ENCODE assay signal across 37 cellular contexts in the genomic region with DNA sequence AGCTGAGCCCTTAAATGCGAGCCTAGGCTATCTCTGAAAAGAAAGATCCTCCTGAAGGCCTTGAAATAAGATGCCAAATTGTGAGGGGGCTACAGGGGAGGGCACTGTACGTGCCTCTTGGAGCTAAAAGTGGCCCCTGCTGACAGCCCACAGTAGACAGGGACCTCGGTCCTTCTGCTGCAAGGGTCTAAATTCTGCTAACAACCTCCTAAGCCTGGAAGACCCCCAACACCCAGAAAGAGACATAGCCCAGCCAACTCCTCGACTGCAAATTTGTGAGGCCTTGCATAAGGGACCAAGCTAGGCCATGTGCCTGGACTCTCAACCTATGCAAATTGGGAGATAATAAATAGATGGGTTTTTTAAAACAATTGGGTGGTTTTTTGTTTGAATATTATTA. TPM values are rescaled to one million over a fixed set of nuclear protein-coding genes. Genes with fewer than 3 reads are reported as not detected.
DNase-seq lines count a peak whose midpoint lies in the region; ATAC-seq and TF ChIP-seq lines count a peak whose summit lies in the region.
"Had no signal": no experiment of that assay in that cellular context is flagged by ENCODE, and none has a peak within 500 bp of the region (broad histone marks: within the 10 kb centered on the region; RNA-seq: fewer than 3 reads in every experiment).

No MANE protein-coding gene starts in this region.

- intact Hi-C loops in natural killer cell (cut with micrococcal nuclease) = no loop called here

- H3K4me3 ChIP-seq in coronary artery (no peak overlapping the region), endodermal cell (ENCODE audit: low read length) (no peak overlapping the region)
- H3K4me3 ChIP-seq: A549; BLaER1; BLaER1 treated with 17β-estradiol and CSF1 and Interleukin-3, amounts not matched to agents 10 nM and 100 nM had no signal

- peaks cover 18 to 19% of the 10 kb centered on the region in 2 donors for H3K27me3 Mint-ChIP-seq in natural killer cell treated with Interleukin-12 subunit alpha and Interleukin-12 subunit beta and Interleukin-15 and Interleukin-18, amount 100 ng/mL, for 72 hours
- H3K27me3 Mint-ChIP-seq in natural killer cell (ENCODE audit: low read depth in 2 of 2) (peaks cover 13 to 24% of the 10 kb centered on the region in 2 donors), endodermal cell (ENCODE audit: insufficient read depth) (peaks cover 5% of the 10 kb centered on the region)

- no peak overlapping the region for H3K27ac ChIP-seq in coronary artery
- no peak overlapping the region for H3K27ac ChIP-seq in endodermal cell (ENCODE audit: low read depth, low read length)
- H3K27ac ChIP-seq: 22Rv1; A549; BLaER1; BLaER1 treated with 17β-estradiol and CSF1 and Interleukin-3, amounts not matched to agents 10 nM and 100 nM; C4-2B had no signal

- no peaks in the 10 kb centered on the region for H3K4me1 Mint-ChIP-seq in natural killer cell treated with Interleukin-12 subunit alpha and Interleukin-12 subunit beta and Interleukin-15 and Interleukin-18, amount 100 ng/mL, for 72 hours (ENCODE audit: low read depth in 2 of 2)
- H3K4me1 Mint-ChIP-seq in natural killer cell (no peaks in the 10 kb centered on the region), endodermal cell (peaks cover 4% of the 10 kb centered on the region)
- peaks cover 10% of the 10 kb centered on the region for H3K4me1 Mint-ChIP-seq in stimulated activated effector memory CD8-positive, alpha-beta T cell treated with anti-CD3 and anti-CD28 coated beads, Interleukin-12 subunit alpha, Interleukin-12 subunit beta, amount 100 ng/mL, for 72 hours
- H3K4me1 Mint-ChIP-seq: B cell; CD14-positive monocyte; CD4-positive, alpha-beta memory T cell; CD4-positive, CD25-positive, alpha-beta regulatory T cell; CD8-positive, alpha-beta memory T cell had no signal

- no peak overlapping the region for H3K27ac Mint-ChIP-seq in natural killer cell treated with Interleukin-12 subunit alpha and Interleukin-12 subunit beta and Interleukin-15 and Interleukin-18, amount 100 ng/mL, for 72 hours
- no peak overlapping the region for H3K27ac Mint-ChIP-seq in natural killer cell
- no peak overlapping the region for H3K27ac Mint-ChIP-seq in endodermal cell
- no peak overlapping the region for H3K27ac Mint-ChIP-seq in stimulated activated effector memory CD8-positive, alpha-beta T cell treated with anti-CD3 and anti-CD28 coated beads, Interleukin-12 subunit alpha, Interleukin-12 subunit beta, amount 100 ng/mL, for 72 hours
- H3K27ac Mint-ChIP-seq: B cell; CD14-positive monocyte; CD4-positive, alpha-beta memory T cell; CD4-positive, alpha-beta T cell; CD4-positive, CD25-positive, alpha-beta regulatory T cell; CD8-positive, alpha-beta memory T cell; CD8-positive, alpha-beta T cell had no signal

- no peak for ATAC-seq in natural killer cell treated with Interleukin-12 subunit alpha and Interleukin-12 subunit beta and Interleukin-15 and Interleukin-18, amount 100 ng/mL, for 72 hours
- ATAC-seq in natural killer cell = no peak
- ATAC-seq in stimulated activated effector memory CD8-positive, alpha-beta T cell treated with anti-CD3 and anti-CD28 coated beads, Interleukin-12 subunit alpha, Interleukin-12 subunit beta, amount 100 ng/mL, for 72 hours = no peak
- ATAC-seq: A549; CD8-positive, alpha-beta T cell had no signal

- H3K36me3 ChIP-seq in endodermal cell (ENCODE audit: control insufficient read depth, insufficient read depth, low read length) = no peaks in the 10 kb centered on the region
- H3K36me3 ChIP-seq: BE2C; BLaER1; BLaER1 treated with 17β-estradiol and CSF1 and Interleukin-3, amounts not matched to agents 10 nM and 100 nM had no signal

- peaks cover 5% of the 10 kb centered on the region for H3K27me3 ChIP-seq in endodermal cell (ENCODE audit: control insufficient read depth, insufficient read depth, low read length, poor library complexity, severe bottlenecking)
- H3K27me3 ChIP-seq: BE2C; BLaER1; BLaER1 treated with 17β-estradiol and CSF1 and Interleukin-3, amounts not matched to agents 10 nM and 100 nM had no signal

- H3K36me3 Mint-ChIP-seq in natural killer cell treated with Interleukin-12 subunit alpha and Interleukin-12 subunit beta and Interleukin-15 and Interleukin-18, amount 100 ng/mL, for 72 hours = no peaks in the 10 kb centered on the region
- no peaks in the 10 kb centered on the region for H3K36me3 Mint-ChIP-seq in natural killer cell
- no peaks in the 10 kb centered on the region for H3K36me3 Mint-ChIP-seq in endodermal cell (ENCODE audit: low read depth)
- H3K36me3 Mint-ChIP-seq in stimulated activated effector memory CD8-positive, alpha-beta T cell treated with anti-CD3 and anti-CD28 coated beads, Interleukin-12 subunit alpha, Interleukin-12 subunit beta, amount 100 ng/mL, for 72 hours = peaks cover 3% of the 10 kb centered on the region
- H3K36me3 Mint-ChIP-seq: CD14-positive monocyte; CD4-positive, alpha-beta memory T cell; CD4-positive, CD25-positive, alpha-beta regulatory T cell; CD8-positive, alpha-beta T cell had no signal

- H3K9me3 ChIP-seq in endodermal cell (ENCODE audit: control insufficient read depth, low read length) = no peaks in the 10 kb centered on the region
- H3K9me3 ChIP-seq: A549, BE2C, Caco-2 had no signal

- H3K4me1 ChIP-seq in endodermal cell (ENCODE audit: control insufficient read depth, insufficient read depth, low read length) = no peaks in the 10 kb centered on the region
- H3K4me1 ChIP-seq: BLaER1, Caco-2 had no signal

- H3K9me3 Mint-ChIP-seq in natural killer cell treated with Interleukin-12 subunit alpha and Interleukin-12 subunit beta and Interleukin-15 and Interleukin-18, amount 100 ng/mL, for 72 hours = peaks cover 2% of the 10 kb centered on the region
- H3K9me3 Mint-ChIP-seq in natural killer cell = peaks cover 0 to 2% of the 10 kb centered on the region in 2 donors
- no peaks in the 10 kb centered on the region for H3K9me3 Mint-ChIP-seq in endodermal cell
- no peaks in the 10 kb centered on the region for H3K9me3 Mint-ChIP-seq in stimulated activated effector memory CD8-positive, alpha-beta T cell treated with anti-CD3 and anti-CD28 coated beads, Interleukin-12 subunit alpha, Interleukin-12 subunit beta, amount 100 ng/mL, for 72 hours
- H3K9me3 Mint-ChIP-seq: CD8-positive, alpha-beta memory T cell; CD8-positive, alpha-beta T cell had no signal

- H3K9ac ChIP-seq in endodermal cell (ENCODE audit: extremely low read depth, low read length, poor library complexity, severe bottlenecking) = no peak overlapping the region
- H3K9ac ChIP-seq: BLaER1; BLaER1 treated with 17β-estradiol and CSF1 and Interleukin-3, amounts not matched to agents 10 nM and 100 nM had no signal

- peak; percentile 47 for DNase-seq in natural killer cell treated with Interleukin-12 subunit alpha and Interleukin-12 subunit beta and Interleukin-15 and Interleukin-18, amount 100 ng/mL, for 72 hours (ENCODE audit: low spot score)
- DNase-seq in natural killer cell = no peak
- peak; percentile 31 for DNase-seq in coronary artery (ENCODE audit: low spot score)
- DNase-seq in endodermal cell = peak; percentile 10
- DNase-seq in islet precursor cell = peak; percentile 18
- no peak for DNase-seq in kidney tubule cell (ENCODE audit: low spot score)
- DNase-seq in stimulated activated naive CD4-positive, alpha-beta T cell (lab: John Stamatoyannopoulos, UW) = no peak
- DNase-seq in stimulated activated effector memory CD8-positive, alpha-beta T cell treated with anti-CD3 and anti-CD28 coated beads, Interleukin-12 subunit alpha, Interleukin-12 subunit beta, amount 100 ng/mL, for 72 hours (ENCODE audit: low spot score in 2 of 2) = no peak
- DNase-seq: 8988T; ACHN; AML-193; BE2C; C1 segment of cervical spinal cord; Caco-2; Calu3; CD4-positive, alpha-beta memory T cell; CD4-positive, alpha-beta T cell; CD4-positive, CD25-positive, alpha-beta regulatory T cell; CD8-positive, alpha-beta memory T cell; CD8-positive, alpha-beta T cell; COR-L47; DMS 273 treated with DMSO at 0.1 percent for 48 hours; DMS153; DMS53; DMS79; DMS79 treated with DMSO at 0.1 percent for 48 hours; DND-41; EL had no signal

- no peak for TF ChIP-seq CTCF in natural killer cell (IDR thresholded peaks at IDR 0.05)
- TF ChIP-seq CTCF in coronary artery (IDR thresholded peaks at IDR 0.05) = no peak
- TF ChIP-seq CTCF in endodermal cell (conservative IDR thresholded peaks at IDR 0.05) = no peak

- 86 to 93% methylated on average over 2 to 4 of the region's 4 CpGs for WGBS in endodermal cell (ENCODE audit: insufficient coverage in 1 of 2, insufficient read length in 1 of 2), 2 experiments

- no peak overlapping the region for H3K4me3 Mint-ChIP-seq in natural killer cell treated with Interleukin-12 subunit alpha and Interleukin-12 subunit beta and Interleukin-15 and Interleukin-18, amount 100 ng/mL, for 72 hours
- H3K4me3 Mint-ChIP-seq in natural killer cell (no peak overlapping the region), endodermal cell (no peak overlapping the region)
- no peak overlapping the region for H3K4me3 Mint-ChIP-seq in stimulated activated effector memory CD8-positive, alpha-beta T cell treated with anti-CD3 and anti-CD28 coated beads, Interleukin-12 subunit alpha, Interleukin-12 subunit beta, amount 100 ng/mL, for 72 hours
- H3K4me3 Mint-ChIP-seq: B cell; CD14-positive monocyte; CD4-positive, alpha-beta memory T cell; CD4-positive, alpha-beta T cell; CD4-positive, CD25-positive, alpha-beta regulatory T cell; CD8-positive, alpha-beta memory T cell; CD8-positive, alpha-beta T cell had no signal

RNA-seq across cellular contexts. Expression of gene UBE2QL1, which starts 54.7 kb away (rescaled TPM):
- not detected for total RNA-seq in natural killer cell treated with Interleukin-12 subunit alpha and Interleukin-12 subunit beta and Interleukin-15 and Interleukin-18, amount 100 ng/mL, for 72 hours
- total RNA-seq in natural killer cell = not detected
- total RNA-seq in endodermal cell = under 1 TPM in 1 of 2 donors, not detected in 1; 0.11 TPM
- polyA plus RNA-seq in endodermal cell (2013, experiment 1 of 2) = 5.6 TPM
- polyA plus RNA-seq in endodermal cell (2013, experiment 2 of 2) = 5.7 TPM
- total RNA-seq: Caco-2; Calu3; CD4-positive, alpha-beta memory T cell; CD4-positive, CD25-positive, alpha-beta regulatory T cell; CD8-positive, alpha-beta memory T cell had no signal
- polyA plus RNA-seq: AG04450; BJ; CD14-positive monocyte; CD4-positive, alpha-beta memory T cell; CD4-positive, CD25-positive, alpha-beta regulatory T cell; CD8-positive, alpha-beta memory T cell had no signal

Comparison
In these comparisons a context has a peak if more than half of its experiments do, and no peak if none do; other contexts are left out.
1. DNase-seq: peak in natural killer cell treated with Interleukin-12 subunit alpha and Interleukin-12 subunit beta and Interleukin-15 and Interleukin-18, amount 100 ng/mL, for 72 hours (single experiment), coronary artery (single experiment), endodermal cell (single experiment) and islet precursor cell (single experiment); none in natural killer cell (single experiment), kidney tubule cell (single experiment), stimulated activated naive CD4-positive, alpha-beta T cell (0 of 6) and stimulated activated effector memory CD8-positive, alpha-beta T cell treated with anti-CD3 and anti-CD28 coated beads, Interleukin-12 subunit alpha, Interleukin-12 subunit beta, amount 100 ng/mL, for 72 hours (0 of 2).